1 cellular context compared by ENCODE assay signal in the genomic region with DNA sequence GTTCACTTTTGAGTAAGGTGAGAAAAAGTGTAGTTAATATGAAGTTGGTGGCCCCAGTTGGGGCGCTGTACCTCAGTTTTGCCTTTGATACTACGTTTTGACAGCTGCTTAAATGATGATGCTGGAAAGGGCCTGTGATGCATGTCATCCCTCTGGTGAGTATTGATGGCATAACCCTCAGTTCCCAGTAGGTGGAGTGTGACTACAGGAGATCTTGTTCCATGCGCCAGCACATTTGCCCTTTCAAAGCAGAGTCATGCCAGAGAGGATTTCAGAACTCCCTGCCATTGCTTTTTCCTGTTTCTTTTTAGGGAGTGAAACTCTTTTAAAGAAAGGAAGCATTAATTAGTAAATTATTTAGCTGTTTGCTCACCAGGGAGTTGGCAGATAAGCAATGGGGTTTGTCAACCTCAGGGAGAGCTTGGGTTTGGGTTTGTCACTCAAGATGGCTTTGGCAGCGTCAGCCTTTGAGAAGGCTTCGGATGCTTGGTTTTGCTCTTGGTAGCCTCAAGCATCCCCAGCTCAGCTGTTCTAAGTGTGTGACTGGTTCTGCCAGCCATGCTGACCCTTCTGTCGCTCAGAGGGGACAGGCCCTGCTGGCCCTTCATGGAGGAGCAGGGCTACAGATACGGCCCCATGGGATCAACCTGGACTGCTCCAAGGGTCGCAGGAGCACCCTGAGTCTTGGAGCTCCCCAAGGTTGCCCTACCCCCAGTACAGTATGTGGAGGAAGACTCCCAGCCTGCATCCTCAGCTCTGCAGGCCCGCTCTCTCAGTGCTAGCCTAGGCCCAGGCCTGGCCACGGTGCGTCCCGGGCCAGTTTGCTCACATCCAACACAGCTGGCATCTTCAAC.
TF ChIP-seq lines count a peak whose summit lies in the region.

No MANE protein-coding gene starts in this region.

TF ChIP-seq in SK-N-SH, 30 proteins besides CTCF, POLR2A, EP300 and RAD21 (continued from another document):
- TF ChIP-seq RFX5 (IDR thresholded peaks at IDR 0.05; ENCODE audit: low read length) (no peak), RXRA (IDR thresholded peaks at IDR 0.05; ENCODE audit: borderline replicate concordance, low read depth) (no peak), GABPA (IDR thresholded peaks at IDR 0.05; ENCODE audit: low read depth) (no peak), SMC3 (IDR thresholded peaks at IDR 0.05; ENCODE audit: low read depth, low read length) (peak; percentile 92)
